Comparison of ENCODE assay signal across 21 cellular contexts in the genomic region with DNA sequence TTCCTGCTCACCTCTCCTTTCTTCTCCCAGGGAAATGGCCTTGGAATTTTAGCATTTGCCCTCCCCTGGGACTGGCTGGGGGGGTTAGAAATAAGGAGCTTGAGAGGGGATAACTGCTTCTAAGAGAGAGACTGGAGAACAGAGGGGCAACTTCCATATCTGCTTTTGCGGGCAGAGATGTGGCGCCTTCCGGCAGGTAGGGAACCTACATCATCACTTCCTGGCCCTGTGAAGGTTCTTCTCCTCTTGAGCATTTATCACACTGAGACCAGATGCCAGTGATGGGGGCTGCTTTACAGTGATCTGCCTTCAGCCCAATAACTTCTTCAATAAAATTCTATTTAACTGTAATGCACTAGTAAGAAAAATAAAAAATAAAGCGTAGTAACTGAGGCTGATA. TPM values are rescaled to one million over a fixed set of nuclear protein-coding genes. Genes with fewer than 3 reads are reported as not detected.
DNase-seq lines count a peak whose midpoint lies in the region; ATAC-seq and TF ChIP-seq lines count a peak whose summit lies in the region.
"Had no signal": no experiment of that assay in that cellular context is flagged by ENCODE, and none has a peak within 500 bp of the region (broad histone marks: within the 10 kb centered on the region; RNA-seq: fewer than 3 reads in every experiment).

No MANE protein-coding gene starts in this region.

- H4K20me1 ChIP-seq in BLaER1, result peaks cover 93% of the 10 kb centered on the region

- H3K27me3 Mint-ChIP-seq in CD8-positive, alpha-beta T cell (ENCODE audit: low read depth), result no peaks in the 10 kb centered on the region
- no peaks in the 10 kb centered on the region for H3K27me3 Mint-ChIP-seq in effector memory CD8-positive, alpha-beta T cell

- intact Hi-C loops in CD8-positive, alpha-beta T cell (cut with DNase I, micrococcal nuclease), result no loop called here

- H3K4me1 ChIP-seq in BLaER1 (peaks cover 84% of the 10 kb centered on the region), neutrophil (ENCODE audit: control insufficient read depth in 1 of 2, insufficient read depth in 1 of 2, low read depth in 1 of 2, low read length in 1 of 2) (peaks cover 53 to 80% of the 10 kb centered on the region in 2 experiments)
- H3K4me1 ChIP-seq in CD8-positive, alpha-beta T cell (ENCODE audit: insufficient read depth, low read length), result peaks cover 5% of the 10 kb centered on the region

- in situ Hi-C loops in KBM-7 (cut with MboI; ENCODE audit: low pct_unique_long_range_greater_than_20kb, low sequenced_read_pairs), result no loop called here

- H3K36me3 ChIP-seq in BLaER1 (peaks cover 93% of the 10 kb centered on the region), neutrophil (peaks cover 73% of the 10 kb centered on the region)
- no peaks in the 10 kb centered on the region for H3K36me3 ChIP-seq in CD8-positive, alpha-beta T cell (ENCODE audit: insufficient read depth, low read length)

- no peaks in the 10 kb centered on the region for H3K36me3 Mint-ChIP-seq in CD8-positive, alpha-beta T cell
- H3K36me3 Mint-ChIP-seq in effector memory CD8-positive, alpha-beta T cell (ENCODE audit: insufficient read depth), result no peaks in the 10 kb centered on the region

- ATAC-seq in CD8-positive, alpha-beta T cell, result peak; percentile 52
- peak; percentile 39 for ATAC-seq in effector memory CD8-positive, alpha-beta T cell (replicated peaks)
- ATAC-seq in GM21576 (IDR thresholded peaks at IDR 0.05; ENCODE audit: unreplicated experiment), result no peak
- ATAC-seq: HCT116, Panc1 had no signal

- TF ChIP-seq CTCF in CD8-positive, alpha-beta T cell (IDR thresholded peaks at IDR 0.05), result no peak
- no peak for TF ChIP-seq CTCF in neutrophil (IDR thresholded peaks at IDR 0.05)

- H3K4me3 Mint-ChIP-seq in CD8-positive, alpha-beta T cell, result no peak overlapping the region
- no peak overlapping the region for H3K4me3 Mint-ChIP-seq in effector memory CD8-positive, alpha-beta T cell
- H3K4me3 Mint-ChIP-seq: CD14-positive monocyte had no signal

- H3K4me1 Mint-ChIP-seq in CD8-positive, alpha-beta T cell (ENCODE audit: low read depth), result peaks cover 11% of the 10 kb centered on the region
- H3K4me1 Mint-ChIP-seq in effector memory CD8-positive, alpha-beta T cell (ENCODE audit: low read depth in 2 of 2), result peaks cover 0 to 2% of the 10 kb centered on the region in 2 donors

- DNase-seq in CD8-positive, alpha-beta T cell, result no peak
- no peak for DNase-seq in effector memory CD8-positive, alpha-beta T cell
- DNase-seq in dedifferentiated amniotic fluid mesenchymal stem cell (ENCODE audit: extremely low spot score), result no peak
- no peak for DNase-seq in KBM-7
- DNase-seq: DMS53, GDM1, Kasumi-1, NCI-H1694, NCI-H2081, NCI-H2171, NCI-H345, NCI-H524, NCI-H774, SIG-M5 had no signal

- H3K9ac ChIP-seq in BLaER1, result no peak overlapping the region

- CTCF ChIA-PET in CD8-positive, alpha-beta T cell (lab: Charles Lee), result no interaction called here

- H3K4me2 ChIP-seq in BLaER1, result peak overlapping the region; percentile 61

- H3K9me3 ChIP-seq in BLaER1, result no peaks in the 10 kb centered on the region
- H3K9me3 ChIP-seq in CD8-positive, alpha-beta T cell (ENCODE audit: low read length), result no peaks in the 10 kb centered on the region
- H3K9me3 ChIP-seq in neutrophil, result no peaks in the 10 kb centered on the region

- POLR2A ChIA-PET in CD8-positive, alpha-beta T cell (lab: Charles Lee), result no interaction called here

- H3K4me3 ChIP-seq in BLaER1, result no peak overlapping the region
- no peak overlapping the region for H3K4me3 ChIP-seq in CD8-positive, alpha-beta T cell (ENCODE audit: low read depth, low read length)
- peak overlapping the region; percentile 13 to 21 for H3K4me3 ChIP-seq in neutrophil (ENCODE audit: low read depth in 1 of 2, low read length in 1 of 2)

- H3K27ac ChIP-seq in BLaER1 (peak overlapping the region; percentile 56; the same call in 1 of the 2 replicates), neutrophil (peak overlapping the region; percentile 83)
- H3K27ac ChIP-seq in CD8-positive, alpha-beta T cell (ENCODE audit: low read depth, low read length), result no peak overlapping the region

- H3K27ac Mint-ChIP-seq in CD8-positive, alpha-beta T cell, result no peak overlapping the region
- H3K27ac Mint-ChIP-seq in effector memory CD8-positive, alpha-beta T cell, result no peak overlapping the region

- no peaks in the 10 kb centered on the region for H3K9me3 Mint-ChIP-seq in CD8-positive, alpha-beta T cell
- no peaks in the 10 kb centered on the region for H3K9me3 Mint-ChIP-seq in effector memory CD8-positive, alpha-beta T cell
- H3K9me3 Mint-ChIP-seq: IgD-negative memory B cell had no signal

- H3K27me3 ChIP-seq in BLaER1, result no peaks in the 10 kb centered on the region
- no peaks in the 10 kb centered on the region for H3K27me3 ChIP-seq in CD8-positive, alpha-beta T cell (ENCODE audit: insufficient read depth, low read length)
- H3K27me3 ChIP-seq in neutrophil, result no peaks in the 10 kb centered on the region

RNA-seq across cellular contexts. Expression of a gene that starts 48.1 kb away (rescaled TPM):
- total RNA-seq in CD8-positive, alpha-beta T cell, result 10 to 100 TPM; 13.7 to 16.0 TPM

Comparison
In these comparisons a context has a peak if more than half of its experiments do, and no peak if none do; other contexts are left out.
1. H3K4me3 ChIP-seq: peak in neutrophil (2 of 2); none in BLaER1 (single experiment) and CD8-positive, alpha-beta T cell (single experiment).